In the genomic region with DNA sequence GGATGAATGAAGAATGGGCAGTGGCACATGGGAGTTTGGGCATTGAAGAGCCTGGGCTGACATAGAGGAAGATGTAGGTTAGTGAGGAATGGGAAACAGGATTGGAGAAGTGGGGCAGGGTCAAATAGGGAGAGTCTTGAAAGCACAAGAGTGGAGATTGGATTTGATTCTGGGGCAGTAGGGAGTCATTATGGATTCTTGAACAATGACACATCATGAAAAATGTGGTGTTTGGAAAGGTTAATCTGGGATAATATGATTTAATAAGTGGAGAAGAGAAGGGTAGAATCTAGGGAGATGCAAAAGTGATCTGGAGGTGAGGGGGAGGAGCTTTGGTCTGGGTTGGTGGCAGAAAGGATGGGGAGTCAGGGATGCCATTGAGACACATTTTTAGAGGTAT, we compare ENCODE assay signal across 21 cellular contexts. TPM values are rescaled to one million over a fixed set of nuclear protein-coding genes. Genes with fewer than 3 reads are reported as not detected.
"Had no signal": no experiment of that assay in that cellular context is flagged by ENCODE, and none has a peak within 500 bp of the region (broad histone marks: within the 10 kb centered on the region; RNA-seq: fewer than 3 reads in every experiment).

No MANE protein-coding gene starts in this region.

- ATAC-seq: Right ventricle myocardium inferior, SK-N-SH treated with all-trans-retinoic acid at 6 μM for 48 hours had no signal

- DNase-seq: KBM-7, MM.1S, NCI-H1092 treated with DMSO at 0.1 percent for 48 hours, NCI-H1436, NCI-H187, NCI-H2029, NCI-H2081 treated with DMSO at 0.1 percent for 48 hours, NCI-H2171, NCI-H226, NCI-H446, NCI-H510A, NCI-H524 treated with DMSO at 0.1 percent for 48 hours, NCI-H69, NCI-H774, Peyer's patch, SHP77 treated with DMSO at 0.1 percent for 48 hours, SJCRH30, T-helper 1 cell had no signal

- H3K36me3 ChIP-seq: Peyer's patch, SJCRH30 had no signal

- H3K4me1 ChIP-seq: SJCRH30 had no signal

- H3K9me3 ChIP-seq: Peyer's patch, SJCRH30 had no signal

- H3K27me3 ChIP-seq: SJCRH30 had no signal

- H3K4me3 ChIP-seq: Peyer's patch, SJCRH30 had no signal

- H3K27ac ChIP-seq: Peyer's patch, SJCRH30 had no signal

RNA-seq across cellular contexts. Expression of a gene that starts 45.4 kb away (rescaled TPM):
- total RNA-seq: LHCN-M2, Peyer's patch, Right ventricle myocardium inferior, SJCRH30 had no signal
